Comparison of ENCODE assay signal across 8 cellular contexts in the genomic region with DNA sequence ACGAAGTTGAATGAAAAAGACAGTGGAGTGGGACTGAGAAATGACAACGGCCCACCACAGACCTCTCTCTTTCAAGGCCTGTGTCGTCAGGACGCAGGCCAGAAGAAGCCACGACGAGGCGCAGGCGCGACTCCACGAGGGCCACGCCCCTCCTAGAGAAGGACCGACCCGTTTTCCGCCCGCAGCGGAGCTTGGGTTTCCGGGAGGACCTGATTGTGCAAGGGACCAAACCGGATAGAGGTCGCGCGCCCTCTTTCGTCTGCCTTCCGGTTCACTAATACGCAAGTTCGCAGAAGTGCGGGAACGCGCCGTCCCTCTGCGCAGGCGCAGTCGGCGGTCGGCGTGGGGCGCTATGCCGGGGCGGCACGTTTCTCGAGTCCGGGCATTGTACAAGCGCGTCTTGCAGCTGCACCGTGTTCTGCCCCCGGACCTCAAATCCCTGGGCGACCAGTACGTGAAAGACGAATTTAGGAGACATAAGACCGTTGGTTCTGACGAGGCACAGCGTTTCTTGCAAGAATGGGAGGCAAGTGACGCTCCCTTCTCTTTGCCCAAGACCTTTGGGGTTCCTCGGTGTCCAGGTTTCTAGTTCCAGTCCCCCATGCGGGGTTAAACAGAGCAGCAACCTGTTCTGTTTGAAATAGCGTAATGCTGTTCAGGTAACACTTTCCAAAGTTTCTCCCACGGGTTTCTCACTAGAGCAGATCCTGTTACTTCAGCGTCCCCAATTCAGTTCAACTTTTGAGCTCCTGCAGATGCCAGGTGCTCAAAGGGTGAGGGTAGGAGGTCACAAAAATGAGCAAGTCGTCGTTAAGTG. TPM values are rescaled to one million over a fixed set of nuclear protein-coding genes. Genes with fewer than 3 reads are reported as not detected.
DNase-seq lines count a peak whose midpoint lies in the region; ATAC-seq and TF ChIP-seq lines count a peak whose summit lies in the region.

TSS of gene SDHAF3 (plus strand) at position 327 of the 817 bp plus-strand sequence. CDS start at position 353, 26 bp downstream.

- ATAC-seq in GM21723 (IDR thresholded peaks at IDR 0.05; ENCODE audit: unreplicated experiment) (peak; percentile 92), Panc1 (peak; percentile 98), esophagus mucosa (peak; percentile 100)
- ATAC-seq in activated T-cell treated with anti-CD3 and anti-CD28 coated beads, Interleukin-2, amount 50 U/mL, for 4 hours: peak; percentile 94 to 96

- H3K4me1 Mint-ChIP-seq in activated T-cell treated with anti-CD3 and anti-CD28 coated beads, Interleukin-2, amount 50 U/mL, for 4 hours (ENCODE audit: low read depth): peaks cover 40% of the 10 kb centered on the region

- H3K4me3 Mint-ChIP-seq in activated T-cell treated with anti-CD3 and anti-CD28 coated beads, Interleukin-2, amount 50 U/mL, for 4 hours: peak within 1 kb of the TSS; percentile 92

- DNase-seq in DMS79 treated with DMSO at 0.1 percent for 48 hours (lab: John Stamatoyannopoulos, UW) (peak; percentile 97), KG1 (lab: John Stamatoyannopoulos, UW) (peak; percentile 63), Panc1 (ENCODE audit: low read depth, low spot score) (peak; percentile 93)
- peak; percentile 97 for DNase-seq in activated T-cell treated with anti-CD3 and anti-CD28 coated beads, Interleukin-2, amount 50 U/mL, for 4 hours
- peak; percentile 97 to 98 for DNase-seq in stimulated activated CD8-positive, alpha-beta memory T cell treated with anti-CD3 and anti-CD28 coated beads, Interleukin-7, amount 100 ng/mL, for 4 hours (ENCODE audit: low read depth in 2 of 2)

- H3K9me3 Mint-ChIP-seq in activated T-cell treated with anti-CD3 and anti-CD28 coated beads, Interleukin-2, amount 50 U/mL, for 4 hours: no peaks in the 10 kb centered on the region

- H3K36me3 ChIP-seq in Panc1 (ENCODE audit: control insufficient read depth, insufficient read depth, low read length) (peaks cover 2% of the 10 kb centered on the region; the same call in 1 of the 2 replicates), muscle layer of duodenum (ENCODE audit: control insufficient read depth in 1 of 2, insufficient read depth in 2 of 2, low read length in 2 of 2) (no peaks in the 10 kb centered on the region)

- H3K4me3 ChIP-seq in Panc1 (ENCODE audit: low read depth in 2 of 2, low read length in 2 of 2): peak within 1 kb of the TSS; percentile 88 to 96
- H3K4me3 ChIP-seq in muscle layer of duodenum (ENCODE audit: low read depth in 1 of 2, low read length in 2 of 2): peak within 1 kb of the TSS; percentile 83 to 100

- H3K27me3 ChIP-seq in Panc1 (ENCODE audit: control insufficient read depth, insufficient read depth, low read length) (no peaks in the 10 kb centered on the region), muscle layer of duodenum (ENCODE audit: low read depth, low read length) (no peaks in the 10 kb centered on the region)

- no peaks in the 10 kb centered on the region for H3K27me3 Mint-ChIP-seq in activated T-cell treated with anti-CD3 and anti-CD28 coated beads, Interleukin-2, amount 50 U/mL, for 4 hours (ENCODE audit: low read depth)

- TF ChIP-seq CTCF in Panc1 (IDR thresholded peaks at IDR 0.05): peak; percentile 28

- CTCF ChIA-PET in Panc1 (lab: Charles Lee): interaction anchor here (0.6 to 0.9 kb wide), 2 partner anchors 27 to 896 kb away, joined by 3 to 12 read pairs; no protein-coding TSS in a partner anchor

- POLR2A ChIA-PET in Panc1 (lab: Charles Lee): no interaction called here

- H3K4me1 ChIP-seq in Panc1 (ENCODE audit: control insufficient read depth, insufficient read depth, low read length): peaks cover 10% of the 10 kb centered on the region
- H3K4me1 ChIP-seq in muscle layer of duodenum (ENCODE audit: control insufficient read depth in 1 of 2, insufficient read depth in 2 of 2, low read length in 2 of 2): peaks cover 5 to 14% of the 10 kb centered on the region in 2 donors

- H3K9me3 ChIP-seq in Panc1 (ENCODE audit: control insufficient read depth, insufficient read depth, low read depth, low read length) (peaks cover 3% of the 10 kb centered on the region; the same call in 1 of the 2 replicates), muscle layer of duodenum (ENCODE audit: control insufficient read depth in 1 of 2, low read length in 2 of 2) (no peaks in the 10 kb centered on the region)

- no TSS peak for BruUV-seq in Panc1 (replicated peaks; lab: Mats Ljungman, UMichigan)

- in situ Hi-C loops in Panc1 (cut with HindIII; ENCODE audit: low pct_unique_long_range_greater_than_20kb, low sequenced_read_pairs): no loop called here

- intact Hi-C loops in Panc1 (cut with micrococcal nuclease; ENCODE audit: unreplicated experiment): no loop called here

- H3K27ac ChIP-seq in Panc1 (ENCODE audit: low read length): peak within 1 kb of the TSS; percentile 98
- peak within 1 kb of the TSS; percentile 87 for H3K27ac ChIP-seq in muscle layer of duodenum (ENCODE audit: low read length)

- H3K36me3 Mint-ChIP-seq in activated T-cell treated with anti-CD3 and anti-CD28 coated beads, Interleukin-2, amount 50 U/mL, for 4 hours (ENCODE audit: insufficient read depth): peaks cover 13% of the 10 kb centered on the region

RNA-seq across cellular contexts. Expression of gene SDHAF3, which starts in this region (rescaled TPM):
- total RNA-seq in Panc1 (2021; ENCODE audit: unreplicated experiment) (16.1 TPM), esophagus mucosa (18.5 TPM)
- 31.7 TPM for polyA plus RNA-seq in Panc1 (2012; ENCODE audit: insufficient read length)
- total RNA-seq in activated T-cell treated with anti-CD3 and anti-CD28 coated beads, Interleukin-2, amount 50 U/mL, for 4 hours: 10 to 100 TPM; 36.7 to 39.8 (median 39.3) TPM

Comparison
In these comparisons a context has a peak if more than half of its experiments do, and no peak if none do; other contexts are left out.
1. Peak in every context shown above with its lines: DNase-seq, ATAC-seq, H3K4me3 ChIP-seq and H3K27ac ChIP-seq.